In the genomic region with DNA sequence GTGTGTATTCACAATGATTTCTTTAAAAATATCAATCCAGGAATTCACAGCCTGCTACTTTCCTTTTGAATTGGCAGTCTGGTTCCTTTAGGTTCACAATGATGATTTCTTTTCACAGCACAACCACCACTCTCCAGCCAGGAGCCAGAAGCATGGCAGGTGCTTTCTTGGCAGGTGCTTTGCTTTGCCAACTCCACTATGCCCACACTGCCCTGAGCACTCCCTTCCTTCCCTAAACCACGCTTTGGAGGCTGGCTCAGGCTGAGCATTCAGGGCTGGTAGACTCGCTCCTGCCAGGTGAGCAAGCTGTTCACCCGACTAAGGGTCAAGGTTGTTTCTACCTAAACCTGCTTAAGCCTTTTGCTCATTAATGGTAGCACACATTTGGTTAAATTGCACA, we compare ENCODE assay signal across 14 cellular contexts.
"Had no signal": no experiment of that assay in that cellular context is flagged by ENCODE, and none has a peak within 500 bp of the region (broad histone marks: within the 10 kb centered on the region; RNA-seq: fewer than 3 reads in every experiment).

No MANE protein-coding gene starts in this region.

- H3K27me3 Mint-ChIP-seq: activated naive CD8-positive, alpha-beta T cell treated with anti-CD3 and anti-CD28 coated beads, Interleukin-2, amount 10 ng/mL, durations not matched to agents 7 days and 5 days had no signal

- H3K27ac ChIP-seq: gastrocnemius medialis, heart right ventricle, neural progenitor cell had no signal

- H3K36me3 ChIP-seq: ascending aorta, gastrocnemius medialis, neural progenitor cell had no signal

- DNase-seq: activated CD4-positive, CD25-positive, alpha-beta regulatory T cell; activated effector memory CD4-positive, alpha-beta T cell treated with Interleukin-2 at 50 U/mL for 16 hours; activated naive CD8-positive, alpha-beta T cell treated with anti-CD3 and anti-CD28 coated beads, Interleukin-2, amount 10 ng/mL, durations not matched to agents 7 days and 5 days; activated T-cell treated with anti-CD3 and anti-CD28 coated beads, Interleukin-2, amount 50 U/mL, for 1 hour; effector CD8-positive, alpha-beta T cell; gastrocnemius medialis; heart right ventricle; mammary epithelial cell; stimulated activated CD4-positive, alpha-beta T cell treated with anti-CD3 and anti-CD28 coated beads, Interleukin-4, amount 100 ng/mL, for 4 hours; T-helper 2 cell had no signal

- H3K27me3 ChIP-seq: ascending aorta, gastrocnemius medialis, heart right ventricle, neural progenitor cell had no signal

- H3K9me3 Mint-ChIP-seq: activated naive CD8-positive, alpha-beta T cell treated with anti-CD3 and anti-CD28 coated beads, Interleukin-2, amount 10 ng/mL, durations not matched to agents 7 days and 5 days had no signal

- H3K9me3 ChIP-seq: ascending aorta, gastrocnemius medialis, heart right ventricle had no signal

- H3K9ac ChIP-seq: neural progenitor cell had no signal

- H3K4me2 ChIP-seq: neural progenitor cell had no signal

- H3K27ac Mint-ChIP-seq: activated naive CD8-positive, alpha-beta T cell treated with anti-CD3 and anti-CD28 coated beads, Interleukin-2, amount 10 ng/mL, durations not matched to agents 7 days and 5 days; neural progenitor cell had no signal

- H3K36me3 Mint-ChIP-seq: neural progenitor cell had no signal

- ATAC-seq: gastrocnemius medialis, heart right ventricle, left lobe of liver had no signal

- H3K4me1 Mint-ChIP-seq: neural progenitor cell had no signal

- H3K4me3 Mint-ChIP-seq: activated naive CD8-positive, alpha-beta T cell treated with anti-CD3 and anti-CD28 coated beads, Interleukin-2, amount 10 ng/mL, durations not matched to agents 7 days and 5 days; neural progenitor cell had no signal

- H2AFZ ChIP-seq: neural progenitor cell had no signal

- H3K4me3 ChIP-seq: ascending aorta, coronary artery, gastrocnemius medialis, heart right ventricle, neural progenitor cell had no signal

- H3K4me1 ChIP-seq: ascending aorta, gastrocnemius medialis, neural progenitor cell had no signal
